In the genomic region with DNA sequence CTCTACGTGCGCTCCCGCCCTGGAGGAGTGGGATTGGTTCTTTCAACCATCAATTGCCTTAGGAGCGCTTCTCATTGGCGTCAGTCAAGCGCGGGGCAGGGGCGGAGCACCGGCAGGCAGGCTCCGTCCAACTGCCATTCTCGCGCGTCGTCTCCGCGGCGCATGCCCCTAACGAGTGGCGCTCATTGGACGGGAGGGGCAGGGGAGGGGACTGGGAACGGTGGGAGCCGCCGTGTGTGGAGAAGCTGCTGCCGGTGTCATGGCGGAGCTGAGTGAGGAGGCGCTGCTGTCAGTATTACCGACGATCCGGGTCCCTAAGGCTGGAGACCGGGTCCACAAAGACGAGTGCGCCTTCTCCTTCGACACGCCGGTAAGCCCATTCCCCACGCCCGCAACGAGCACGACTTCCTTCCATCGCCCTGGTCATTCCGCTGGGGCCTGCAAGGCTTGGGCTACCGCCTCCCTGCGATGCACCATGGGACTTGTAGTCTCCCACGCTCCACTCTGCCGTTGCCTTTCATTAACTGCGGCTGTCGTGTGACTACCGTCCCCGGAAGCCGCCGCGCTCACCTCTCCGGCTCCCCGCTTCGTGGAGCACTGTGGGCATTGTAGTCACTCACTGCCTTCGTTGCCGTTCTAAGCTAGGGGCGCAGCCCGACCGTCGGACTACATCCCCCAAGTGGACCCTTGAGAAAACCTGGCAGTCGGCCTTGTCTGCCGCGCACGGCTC, we compare ENCODE assay signal across 1 cellular context.
TF ChIP-seq lines count a peak whose summit lies in the region.

A gene with protein sequence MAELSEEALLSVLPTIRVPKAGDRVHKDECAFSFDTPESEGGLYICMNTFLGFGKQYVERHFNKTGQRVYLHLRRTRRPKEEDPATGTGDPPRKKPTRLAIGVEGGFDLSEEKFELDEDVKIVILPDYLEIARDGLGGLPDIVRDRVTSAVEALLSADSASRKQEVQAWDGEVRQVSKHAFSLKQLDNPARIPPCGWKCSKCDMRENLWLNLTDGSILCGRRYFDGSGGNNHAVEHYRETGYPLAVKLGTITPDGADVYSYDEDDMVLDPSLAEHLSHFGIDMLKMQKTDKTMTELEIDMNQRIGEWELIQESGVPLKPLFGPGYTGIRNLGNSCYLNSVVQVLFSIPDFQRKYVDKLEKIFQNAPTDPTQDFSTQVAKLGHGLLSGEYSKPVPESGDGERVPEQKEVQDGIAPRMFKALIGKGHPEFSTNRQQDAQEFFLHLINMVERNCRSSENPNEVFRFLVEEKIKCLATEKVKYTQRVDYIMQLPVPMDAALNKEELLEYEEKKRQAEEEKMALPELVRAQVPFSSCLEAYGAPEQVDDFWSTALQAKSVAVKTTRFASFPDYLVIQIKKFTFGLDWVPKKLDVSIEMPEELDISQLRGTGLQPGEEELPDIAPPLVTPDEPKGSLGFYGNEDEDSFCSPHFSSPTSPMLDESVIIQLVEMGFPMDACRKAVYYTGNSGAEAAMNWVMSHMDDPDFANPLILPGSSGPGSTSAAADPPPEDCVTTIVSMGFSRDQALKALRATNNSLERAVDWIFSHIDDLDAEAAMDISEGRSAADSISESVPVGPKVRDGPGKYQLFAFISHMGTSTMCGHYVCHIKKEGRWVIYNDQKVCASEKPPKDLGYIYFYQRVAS (plus strand): TSS at position 230 of the 730 bp plus-strand sequence. CDS start 30 bp downstream, at position 260.

TF ChIP-seq in H1, 55 proteins besides CTCF, POLR2A, EP300 and RAD21 (continues in another document):
- TF ChIP-seq CBX5 (IDR thresholded peaks at IDR 0.05; ENCODE audit: low read depth, low read length) (no peak), TCF12 (IDR thresholded peaks at IDR 0.05; ENCODE audit: low read depth, low read length) (no peak), NRF1 (IDR thresholded peaks at IDR 0.05; ENCODE audit: low read depth, low read length) (peak; percentile 48), JUND (IDR thresholded peaks at IDR 0.05; ENCODE audit: low read length) (no peak), MAFK (IDR thresholded peaks at IDR 0.05; ENCODE audit: low read depth, low read length) (no peak), PHF8 (conservative IDR thresholded peaks at IDR 0.05; ENCODE audit: low read depth, low read length) (peak; percentile 93), YY1 (IDR thresholded peaks at IDR 0.05; ENCODE audit: low read depth, low read length) (peak; percentile 84; the same call in 1 of the 2 replicates), EZH2 (IDR thresholded peaks at IDR 0.05; ENCODE audit: low read depth, low read length, severe bottlenecking) (no peak), TEAD4 (IDR thresholded peaks at IDR 0.05; ENCODE audit: low read depth, low read length) (no peak), BRCA1 (IDR thresholded peaks at IDR 0.05; ENCODE audit: low read depth, low read length) (no peak), BCL11A (IDR thresholded peaks at IDR 0.05; ENCODE audit: low read depth in 2 of 2, low read length in 2 of 2) (no peak), RBBP5 (IDR thresholded peaks at IDR 0.05; ENCODE audit: borderline replicate concordance, low read depth, low read length) (peak; percentile 79; the same call in 1 of the 2 replicates), CHD2 (IDR thresholded peaks at IDR 0.05; ENCODE audit: low read length) (peak; percentile 86), SIX5 (IDR thresholded peaks at IDR 0.05; ENCODE audit: low read depth, low read length) (peak; percentile 99), CBX8 (IDR thresholded peaks at IDR 0.05; ENCODE audit: borderline replicate concordance, low read depth, low read length) (no peak), RNF2 (IDR thresholded peaks at IDR 0.05; ENCODE audit: borderline replicate concordance, low read depth, low read length, missing control alignments, poor library complexity, severe bottlenecking) (no peak), BACH1 (IDR thresholded peaks at IDR 0.05; ENCODE audit: low read length) (no peak), KDM5A (IDR thresholded peaks at IDR 0.05; ENCODE audit: low read length) (peak; percentile 76), SUZ12 (IDR thresholded peaks at IDR 0.05; ENCODE audit: low read length) (no peak), JUN (IDR thresholded peaks at IDR 0.05; ENCODE audit: low read depth, low read length) (no peak), POU5F1 (IDR thresholded peaks at IDR 0.05; ENCODE audit: low read depth, low read length) (no peak), TAF7 (optimal IDR thresholded peaks at IDR 0.05; ENCODE audit: borderline replicate concordance, low read depth, low read length) (no peak), CREB1 (IDR thresholded peaks at IDR 0.05) (peak; percentile 86), SP1 (IDR thresholded peaks at IDR 0.05; ENCODE audit: low read depth, low read length) (peak; percentile 95), EGR1 (IDR thresholded peaks at IDR 0.05; ENCODE audit: borderline replicate concordance, low read depth, low read length) (no peak), CTBP2 (IDR thresholded peaks at IDR 0.05; ENCODE audit: borderline replicate concordance, insufficient read depth, insufficient read length, low read length) (no peak), HDAC6 (IDR thresholded peaks at IDR 0.05; ENCODE audit: low read depth, low read length) (no peak), TAF1 (IDR thresholded peaks at IDR 0.05; ENCODE audit: low read depth, low read length) (peak; percentile 39; the same call in 1 of the 2 replicates), HDAC2 (IDR thresholded peaks at IDR 0.05; ENCODE audit: borderline replicate concordance in 1 of 2, low read depth in 2 of 2, low read length in 2 of 2) (peak in 1 of 2 experiments; percentile 7; a peak in 1 of 4 replicates), FOSL1 (IDR thresholded peaks at IDR 0.05; ENCODE audit: insufficient read depth, low read depth, low read length) (no peak), RXRA (IDR thresholded peaks at IDR 0.05; ENCODE audit: insufficient read depth, low read depth, low read length) (no peak), ASH2L (IDR thresholded peaks at IDR 0.05; ENCODE audit: low read length) (peak; percentile 81), KDM4A (IDR thresholded peaks at IDR 0.05; ENCODE audit: low read depth, low read length, severe bottlenecking) (peak; percentile 40), ZNF274 (IDR thresholded peaks at IDR 0.05; ENCODE audit: borderline replicate concordance, extremely low read depth, low read length) (no peak), SP4 (IDR thresholded peaks at IDR 0.05; ENCODE audit: low read length) (no peak; the same call in 1 of the 2 replicates), CHD1 (IDR thresholded peaks at IDR 0.05; ENCODE audit: low read depth, low read length) (no peak), SP2 (IDR thresholded peaks at IDR 0.05; ENCODE audit: low read length) (peak; percentile 64), SIRT6 (IDR thresholded peaks at IDR 0.05; ENCODE audit: low read length) (no peak), NANOG (IDR thresholded peaks at IDR 0.05; ENCODE audit: insufficient read depth, low read depth, low read length, poor library complexity, severe bottlenecking) (no peak), SAP30 (IDR thresholded peaks at IDR 0.05; ENCODE audit: insufficient read depth, insufficient replicate concordance, low read length) (peak; percentile 23), CEBPB (IDR thresholded peaks at IDR 0.05; ENCODE audit: low read depth, low read length) (no peak)
- TF ChIP-seq, protein P1, sequence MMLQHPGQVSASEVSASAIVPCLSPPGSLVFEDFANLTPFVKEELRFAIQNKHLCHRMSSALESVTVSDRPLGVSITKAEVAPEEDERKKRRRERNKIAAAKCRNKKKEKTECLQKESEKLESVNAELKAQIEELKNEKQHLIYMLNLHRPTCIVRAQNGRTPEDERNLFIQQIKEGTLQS (IDR thresholded peaks at IDR 0.05; ENCODE audit: insufficient read depth, low read depth, low read length): peak; percentile 70
- TF ChIP-seq, protein P2, sequence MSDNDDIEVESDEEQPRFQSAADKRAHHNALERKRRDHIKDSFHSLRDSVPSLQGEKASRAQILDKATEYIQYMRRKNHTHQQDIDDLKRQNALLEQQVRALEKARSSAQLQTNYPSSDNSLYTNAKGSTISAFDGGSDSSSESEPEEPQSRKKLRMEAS (IDR thresholded peaks at IDR 0.05): peak; percentile 82
- TF ChIP-seq, protein P3, sequence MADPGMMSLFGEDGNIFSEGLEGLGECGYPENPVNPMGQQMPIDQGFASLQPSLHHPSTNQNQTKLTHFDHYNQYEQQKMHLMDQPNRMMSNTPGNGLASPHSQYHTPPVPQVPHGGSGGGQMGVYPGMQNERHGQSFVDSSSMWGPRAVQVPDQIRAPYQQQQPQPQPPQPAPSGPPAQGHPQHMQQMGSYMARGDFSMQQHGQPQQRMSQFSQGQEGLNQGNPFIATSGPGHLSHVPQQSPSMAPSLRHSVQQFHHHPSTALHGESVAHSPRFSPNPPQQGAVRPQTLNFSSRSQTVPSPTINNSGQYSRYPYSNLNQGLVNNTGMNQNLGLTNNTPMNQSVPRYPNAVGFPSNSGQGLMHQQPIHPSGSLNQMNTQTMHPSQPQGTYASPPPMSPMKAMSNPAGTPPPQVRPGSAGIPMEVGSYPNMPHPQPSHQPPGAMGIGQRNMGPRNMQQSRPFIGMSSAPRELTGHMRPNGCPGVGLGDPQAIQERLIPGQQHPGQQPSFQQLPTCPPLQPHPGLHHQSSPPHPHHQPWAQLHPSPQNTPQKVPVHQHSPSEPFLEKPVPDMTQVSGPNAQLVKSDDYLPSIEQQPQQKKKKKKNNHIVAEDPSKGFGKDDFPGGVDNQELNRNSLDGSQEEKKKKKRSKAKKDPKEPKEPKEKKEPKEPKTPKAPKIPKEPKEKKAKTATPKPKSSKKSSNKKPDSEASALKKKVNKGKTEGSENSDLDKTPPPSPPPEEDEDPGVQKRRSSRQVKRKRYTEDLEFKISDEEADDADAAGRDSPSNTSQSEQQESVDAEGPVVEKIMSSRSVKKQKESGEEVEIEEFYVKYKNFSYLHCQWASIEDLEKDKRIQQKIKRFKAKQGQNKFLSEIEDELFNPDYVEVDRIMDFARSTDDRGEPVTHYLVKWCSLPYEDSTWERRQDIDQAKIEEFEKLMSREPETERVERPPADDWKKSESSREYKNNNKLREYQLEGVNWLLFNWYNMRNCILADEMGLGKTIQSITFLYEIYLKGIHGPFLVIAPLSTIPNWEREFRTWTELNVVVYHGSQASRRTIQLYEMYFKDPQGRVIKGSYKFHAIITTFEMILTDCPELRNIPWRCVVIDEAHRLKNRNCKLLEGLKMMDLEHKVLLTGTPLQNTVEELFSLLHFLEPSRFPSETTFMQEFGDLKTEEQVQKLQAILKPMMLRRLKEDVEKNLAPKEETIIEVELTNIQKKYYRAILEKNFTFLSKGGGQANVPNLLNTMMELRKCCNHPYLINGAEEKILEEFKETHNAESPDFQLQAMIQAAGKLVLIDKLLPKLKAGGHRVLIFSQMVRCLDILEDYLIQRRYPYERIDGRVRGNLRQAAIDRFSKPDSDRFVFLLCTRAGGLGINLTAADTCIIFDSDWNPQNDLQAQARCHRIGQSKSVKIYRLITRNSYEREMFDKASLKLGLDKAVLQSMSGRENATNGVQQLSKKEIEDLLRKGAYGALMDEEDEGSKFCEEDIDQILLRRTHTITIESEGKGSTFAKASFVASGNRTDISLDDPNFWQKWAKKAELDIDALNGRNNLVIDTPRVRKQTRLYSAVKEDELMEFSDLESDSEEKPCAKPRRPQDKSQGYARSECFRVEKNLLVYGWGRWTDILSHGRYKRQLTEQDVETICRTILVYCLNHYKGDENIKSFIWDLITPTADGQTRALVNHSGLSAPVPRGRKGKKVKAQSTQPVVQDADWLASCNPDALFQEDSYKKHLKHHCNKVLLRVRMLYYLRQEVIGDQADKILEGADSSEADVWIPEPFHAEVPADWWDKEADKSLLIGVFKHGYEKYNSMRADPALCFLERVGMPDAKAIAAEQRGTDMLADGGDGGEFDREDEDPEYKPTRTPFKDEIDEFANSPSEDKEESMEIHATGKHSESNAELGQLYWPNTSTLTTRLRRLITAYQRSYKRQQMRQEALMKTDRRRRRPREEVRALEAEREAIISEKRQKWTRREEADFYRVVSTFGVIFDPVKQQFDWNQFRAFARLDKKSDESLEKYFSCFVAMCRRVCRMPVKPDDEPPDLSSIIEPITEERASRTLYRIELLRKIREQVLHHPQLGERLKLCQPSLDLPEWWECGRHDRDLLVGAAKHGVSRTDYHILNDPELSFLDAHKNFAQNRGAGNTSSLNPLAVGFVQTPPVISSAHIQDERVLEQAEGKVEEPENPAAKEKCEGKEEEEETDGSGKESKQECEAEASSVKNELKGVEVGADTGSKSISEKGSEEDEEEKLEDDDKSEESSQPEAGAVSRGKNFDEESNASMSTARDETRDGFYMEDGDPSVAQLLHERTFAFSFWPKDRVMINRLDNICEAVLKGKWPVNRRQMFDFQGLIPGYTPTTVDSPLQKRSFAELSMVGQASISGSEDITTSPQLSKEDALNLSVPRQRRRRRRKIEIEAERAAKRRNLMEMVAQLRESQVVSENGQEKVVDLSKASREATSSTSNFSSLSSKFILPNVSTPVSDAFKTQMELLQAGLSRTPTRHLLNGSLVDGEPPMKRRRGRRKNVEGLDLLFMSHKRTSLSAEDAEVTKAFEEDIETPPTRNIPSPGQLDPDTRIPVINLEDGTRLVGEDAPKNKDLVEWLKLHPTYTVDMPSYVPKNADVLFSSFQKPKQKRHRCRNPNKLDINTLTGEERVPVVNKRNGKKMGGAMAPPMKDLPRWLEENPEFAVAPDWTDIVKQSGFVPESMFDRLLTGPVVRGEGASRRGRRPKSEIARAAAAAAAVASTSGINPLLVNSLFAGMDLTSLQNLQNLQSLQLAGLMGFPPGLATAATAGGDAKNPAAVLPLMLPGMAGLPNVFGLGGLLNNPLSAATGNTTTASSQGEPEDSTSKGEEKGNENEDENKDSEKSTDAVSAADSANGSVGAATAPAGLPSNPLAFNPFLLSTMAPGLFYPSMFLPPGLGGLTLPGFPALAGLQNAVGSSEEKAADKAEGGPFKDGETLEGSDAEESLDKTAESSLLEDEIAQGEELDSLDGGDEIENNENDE (IDR thresholded peaks at IDR 0.05; ENCODE audit: insufficient replicate concordance, low read length): no peak
- TF ChIP-seq, protein P4, sequence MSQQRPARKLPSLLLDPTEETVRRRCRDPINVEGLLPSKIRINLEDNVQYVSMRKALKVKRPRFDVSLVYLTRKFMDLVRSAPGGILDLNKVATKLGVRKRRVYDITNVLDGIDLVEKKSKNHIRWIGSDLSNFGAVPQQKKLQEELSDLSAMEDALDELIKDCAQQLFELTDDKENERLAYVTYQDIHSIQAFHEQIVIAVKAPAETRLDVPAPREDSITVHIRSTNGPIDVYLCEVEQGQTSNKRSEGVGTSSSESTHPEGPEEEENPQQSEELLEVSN (IDR thresholded peaks at IDR 0.05): peak; percentile 86
- TF ChIP-seq, protein P5, sequence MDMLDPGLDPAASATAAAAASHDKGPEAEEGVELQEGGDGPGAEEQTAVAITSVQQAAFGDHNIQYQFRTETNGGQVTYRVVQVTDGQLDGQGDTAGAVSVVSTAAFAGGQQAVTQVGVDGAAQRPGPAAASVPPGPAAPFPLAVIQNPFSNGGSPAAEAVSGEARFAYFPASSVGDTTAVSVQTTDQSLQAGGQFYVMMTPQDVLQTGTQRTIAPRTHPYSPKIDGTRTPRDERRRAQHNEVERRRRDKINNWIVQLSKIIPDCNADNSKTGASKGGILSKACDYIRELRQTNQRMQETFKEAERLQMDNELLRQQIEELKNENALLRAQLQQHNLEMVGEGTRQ (IDR thresholded peaks at IDR 0.05; ENCODE audit: low read length): peak; percentile 54; the same call in 1 of the 2 replicates
- TF ChIP-seq, protein P6, sequence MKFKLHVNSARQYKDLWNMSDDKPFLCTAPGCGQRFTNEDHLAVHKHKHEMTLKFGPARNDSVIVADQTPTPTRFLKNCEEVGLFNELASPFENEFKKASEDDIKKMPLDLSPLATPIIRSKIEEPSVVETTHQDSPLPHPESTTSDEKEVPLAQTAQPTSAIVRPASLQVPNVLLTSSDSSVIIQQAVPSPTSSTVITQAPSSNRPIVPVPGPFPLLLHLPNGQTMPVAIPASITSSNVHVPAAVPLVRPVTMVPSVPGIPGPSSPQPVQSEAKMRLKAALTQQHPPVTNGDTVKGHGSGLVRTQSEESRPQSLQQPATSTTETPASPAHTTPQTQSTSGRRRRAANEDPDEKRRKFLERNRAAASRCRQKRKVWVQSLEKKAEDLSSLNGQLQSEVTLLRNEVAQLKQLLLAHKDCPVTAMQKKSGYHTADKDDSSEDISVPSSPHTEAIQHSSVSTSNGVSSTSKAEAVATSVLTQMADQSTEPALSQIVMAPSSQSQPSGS (IDR thresholded peaks at IDR 0.05; ENCODE audit: low read length): no peak
